In genomic region chr1:214604543-214604942, GRCh38 we compare ENCODE assay signal across 1 cellular context.
TF ChIP-seq lines count a peak whose summit lies in the region.

No MANE protein-coding gene starts in this region.

TF ChIP-seq in WTC11, 78 proteins besides CTCF, POLR2A, EP300 and RAD21 (continued from another document):
- TF ChIP-seq, protein P1, sequence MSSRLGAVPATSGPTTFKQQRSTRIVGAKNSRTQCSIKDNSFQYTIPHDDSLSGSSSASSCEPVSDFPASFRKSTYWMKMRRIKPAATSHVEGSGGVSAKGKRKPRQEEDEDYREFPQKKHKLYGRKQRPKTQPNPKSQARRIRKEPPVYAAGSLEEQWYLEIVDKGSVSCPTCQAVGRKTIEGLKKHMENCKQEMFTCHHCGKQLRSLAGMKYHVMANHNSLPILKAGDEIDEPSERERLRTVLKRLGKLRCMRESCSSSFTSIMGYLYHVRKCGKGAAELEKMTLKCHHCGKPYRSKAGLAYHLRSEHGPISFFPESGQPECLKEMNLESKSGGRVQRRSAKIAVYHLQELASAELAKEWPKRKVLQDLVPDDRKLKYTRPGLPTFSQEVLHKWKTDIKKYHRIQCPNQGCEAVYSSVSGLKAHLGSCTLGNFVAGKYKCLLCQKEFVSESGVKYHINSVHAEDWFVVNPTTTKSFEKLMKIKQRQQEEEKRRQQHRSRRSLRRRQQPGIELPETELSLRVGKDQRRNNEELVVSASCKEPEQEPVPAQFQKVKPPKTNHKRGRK (CRISPR knock-in tag; IDR thresholded peaks at IDR 0.05; ENCODE audit: borderline replicate concordance) = no peak
- TF ChIP-seq, protein P2, sequence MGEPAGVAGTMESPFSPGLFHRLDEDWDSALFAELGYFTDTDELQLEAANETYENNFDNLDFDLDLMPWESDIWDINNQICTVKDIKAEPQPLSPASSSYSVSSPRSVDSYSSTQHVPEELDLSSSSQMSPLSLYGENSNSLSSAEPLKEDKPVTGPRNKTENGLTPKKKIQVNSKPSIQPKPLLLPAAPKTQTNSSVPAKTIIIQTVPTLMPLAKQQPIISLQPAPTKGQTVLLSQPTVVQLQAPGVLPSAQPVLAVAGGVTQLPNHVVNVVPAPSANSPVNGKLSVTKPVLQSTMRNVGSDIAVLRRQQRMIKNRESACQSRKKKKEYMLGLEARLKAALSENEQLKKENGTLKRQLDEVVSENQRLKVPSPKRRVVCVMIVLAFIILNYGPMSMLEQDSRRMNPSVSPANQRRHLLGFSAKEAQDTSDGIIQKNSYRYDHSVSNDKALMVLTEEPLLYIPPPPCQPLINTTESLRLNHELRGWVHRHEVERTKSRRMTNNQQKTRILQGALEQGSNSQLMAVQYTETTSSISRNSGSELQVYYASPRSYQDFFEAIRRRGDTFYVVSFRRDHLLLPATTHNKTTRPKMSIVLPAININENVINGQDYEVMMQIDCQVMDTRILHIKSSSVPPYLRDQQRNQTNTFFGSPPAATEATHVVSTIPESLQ (CRISPR knock-in tag; IDR thresholded peaks at IDR 0.05) = no peak
